ENCODE assay signal across 8 cellular contexts in the genomic region with DNA sequence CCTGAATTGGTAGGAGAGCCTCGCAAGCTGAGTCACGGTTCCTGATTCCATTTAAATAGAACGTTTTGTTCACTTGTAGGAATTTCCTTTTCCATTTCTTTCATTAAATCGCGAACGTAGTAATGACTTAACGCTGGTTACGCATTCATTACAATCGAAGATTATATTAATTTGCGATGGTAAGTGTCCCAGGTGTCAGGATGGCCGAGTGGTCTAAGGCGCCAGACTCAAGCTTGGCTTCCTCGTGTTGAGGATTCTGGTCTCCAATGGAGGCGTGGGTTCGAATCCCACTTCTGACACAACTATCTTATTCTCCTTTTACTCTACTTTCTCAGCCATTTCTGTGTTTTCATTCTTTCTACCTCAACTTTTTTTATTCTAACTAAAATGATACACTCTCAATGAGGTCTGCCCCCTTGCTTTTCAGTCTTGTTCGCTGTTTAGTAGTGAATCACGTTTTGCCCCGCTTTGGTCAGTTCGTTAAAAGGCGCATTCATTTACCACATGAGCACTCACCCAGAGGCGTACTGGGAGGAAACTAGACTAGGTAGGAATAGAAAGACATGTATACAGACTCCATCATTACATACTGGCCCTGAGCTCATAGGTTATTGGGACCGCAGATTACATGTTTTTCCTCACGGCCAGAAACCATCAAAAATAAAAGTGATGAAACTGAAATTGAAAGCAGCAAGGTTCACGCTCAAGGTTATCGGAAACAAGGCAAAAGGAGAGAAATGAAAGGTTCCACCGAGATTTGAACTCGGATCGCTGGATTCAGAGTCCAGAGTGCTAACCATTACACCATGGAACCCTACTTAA. TPM values are rescaled to one million over a fixed set of nuclear protein-coding genes. Genes with fewer than 3 reads are reported as not detected.
DNase-seq lines count a peak whose midpoint lies in the region; ATAC-seq and TF ChIP-seq lines count a peak whose summit lies in the region.

No MANE protein-coding gene starts in this region.

- H3K4me1 Mint-ChIP-seq in endodermal cell: peaks cover 5% of the 10 kb centered on the region
- H3K4me1 Mint-ChIP-seq in mesothelial cell of epicardium: peaks cover 12% of the 10 kb centered on the region

- H3K4me2 ChIP-seq in BLaER1: peak overlapping the region; percentile 83

- H3K36me3 ChIP-seq in BLaER1 (no peaks in the 10 kb centered on the region), endodermal cell (ENCODE audit: control insufficient read depth, insufficient read depth, low read length) (no peaks in the 10 kb centered on the region)

- H3K36me3 Mint-ChIP-seq in endodermal cell (ENCODE audit: low read depth) (no peaks in the 10 kb centered on the region), mesothelial cell of epicardium (no peaks in the 10 kb centered on the region)

- H3K4me3 Mint-ChIP-seq in endodermal cell (peak overlapping the region; percentile 78), mesothelial cell of epicardium (peak overlapping the region; percentile 87)

- no peaks in the 10 kb centered on the region for H3K9me3 Mint-ChIP-seq in endodermal cell
- no peaks in the 10 kb centered on the region for H3K9me3 Mint-ChIP-seq in mesothelial cell of epicardium

- peaks cover 28% of the 10 kb centered on the region for H3K4me1 ChIP-seq in BLaER1
- no peaks in the 10 kb centered on the region for H3K4me1 ChIP-seq in endodermal cell (ENCODE audit: control insufficient read depth, insufficient read depth, low read length)

- H3K27me3 ChIP-seq in BLaER1 (no peaks in the 10 kb centered on the region), endodermal cell (ENCODE audit: control insufficient read depth, insufficient read depth, low read length, poor library complexity, severe bottlenecking) (no peaks in the 10 kb centered on the region)

- H3K27me3 Mint-ChIP-seq in endodermal cell (ENCODE audit: insufficient read depth) (no peaks in the 10 kb centered on the region), mesothelial cell of epicardium (ENCODE audit: low read depth) (no peaks in the 10 kb centered on the region)

- H3K27ac ChIP-seq in BLaER1 (peak overlapping the region; percentile 52), endodermal cell (ENCODE audit: low read depth, low read length) (peak overlapping the region; percentile 54)

- ATAC-seq in GM19438 (IDR thresholded peaks at IDR 0.05; ENCODE audit: low read depth, unreplicated experiment): peak; percentile 45
- ATAC-seq in HG03571 (IDR thresholded peaks at IDR 0.05; ENCODE audit: unreplicated experiment): peak; percentile 56

- H3K9me3 ChIP-seq in BLaER1 (no peaks in the 10 kb centered on the region), endodermal cell (ENCODE audit: control insufficient read depth, low read length) (no peaks in the 10 kb centered on the region)

- H3K27ac Mint-ChIP-seq in endodermal cell (peak overlapping the region; percentile 92), mesothelial cell of epicardium (peak overlapping the region; percentile 93)

- TF ChIP-seq CTCF in endodermal cell (conservative IDR thresholded peaks at IDR 0.05) (no peak), mesothelial cell of epicardium (IDR thresholded peaks at IDR 0.05; ENCODE audit: unreplicated experiment) (no peak)

- H3K9ac ChIP-seq in BLaER1: peak overlapping the region; percentile 72
- H3K9ac ChIP-seq in endodermal cell (ENCODE audit: extremely low read depth, low read length, poor library complexity, severe bottlenecking): peak overlapping the region; percentile 60

- H3K4me3 ChIP-seq in BLaER1: peak overlapping the region; percentile 71
- peak overlapping the region; percentile 94 for H3K4me3 ChIP-seq in endodermal cell (ENCODE audit: low read length)

- WGBS in endodermal cell (ENCODE audit: insufficient coverage in 1 of 2, insufficient read length in 1 of 2), 2 experiments: 0% methylated on average over 20 to 28 of the region's 28 CpGs

- no peaks in the 10 kb centered on the region for H4K20me1 ChIP-seq in BLaER1

- peak; percentile 67 for DNase-seq in NK-92 treated with Interleukin-12 subunit alpha and Interleukin-12 subunit beta, amount 100 ng/mL, for 24 hours (lab: John Stamatoyannopoulos, UW)
- peak; percentile 40 to 81 (median 58) for DNase-seq in activated CD8-positive, alpha-beta memory T cell treated with anti-CD3 and anti-CD28 coated beads for 48 hours (ENCODE audit: low read depth in 2 of 3, low spot score in 2 of 3)
- peak; percentile 92 for DNase-seq in endodermal cell
- peak in 1 of 2 experiments; percentile 74 for DNase-seq in mesothelial cell of epicardium (ENCODE audit: low spot score in 2 of 2, unreplicated experiment in 2 of 2)
- DNase-seq in stimulated activated CD8-positive, alpha-beta memory T cell treated with anti-CD3 and anti-CD28 coated beads, Interleukin-15, amount 100 ng/mL, for 24 hours (ENCODE audit: low read depth): peak; percentile 51

RNA-seq across cellular contexts. Expression of gene TRIM27, which starts 17.3 kb away (rescaled TPM):
- total RNA-seq in endodermal cell (10 to 100 TPM; 81.8 to 82.7 TPM), mesothelial cell of epicardium (75.7 to 77.0 TPM (median 76.1 TPM) in 3 replicates)
- polyA plus RNA-seq in endodermal cell (2013, experiment 1 of 2): 53.4 TPM
- polyA plus RNA-seq in endodermal cell (2013, experiment 2 of 2): 50.1 TPM
